In genomic region chr2:8540552-8541055, GRCh38 we compare ENCODE assay signal across 11 cellular contexts.
A peak's percentile ranks its signal among the peaks of the same experiment; 100 is the strongest.
DNase-seq lines count a peak whose midpoint lies in the region; ATAC-seq and TF ChIP-seq lines count a peak whose summit lies in the region.
"Had no signal": no experiment of that assay in that cellular context is flagged by ENCODE, and none has a peak within 500 bp of the region (broad histone marks: within the 10 kb centered on the region; RNA-seq: fewer than 3 reads in every experiment).

No MANE protein-coding gene starts in this region.

- H2BK15ac ChIP-seq in neuronal stem cell (ENCODE audit: low read length), result no peak overlapping the region

- no peaks in the 10 kb centered on the region for H3K79me1 ChIP-seq in neuronal stem cell (ENCODE audit: low read depth, low read length)

- TF ChIP-seq CTCF in 22Rv1 (IDR thresholded peaks at IDR 0.05) (no peak), DOHH2 (IDR thresholded peaks at IDR 0.05; ENCODE audit: low read depth, low read length, poor library complexity, severe bottlenecking) (no peak), adrenal gland (IDR thresholded peaks at IDR 0.05) (no peak)

- no peaks in the 10 kb centered on the region for H3K79me2 ChIP-seq in DOHH2 (ENCODE audit: control insufficient read depth, low read length)

- H3K27ac ChIP-seq in 22Rv1 (peak overlapping the region; percentile 70), DOHH2 (ENCODE audit: low read depth, low read length) (no peak overlapping the region), adrenal gland (peak overlapping the region in 3 of 5 donors; percentile 56 to 83 (median 67)), neuronal stem cell (replicated peaks; ENCODE audit: low read length) (no peak overlapping the region), substantia nigra (ENCODE audit: low read depth, low read length, poor library complexity, severe bottlenecking) (no peak overlapping the region)
- H3K27ac ChIP-seq: gastrocnemius medialis had no signal

- H4K20me1 ChIP-seq in DOHH2 (ENCODE audit: control insufficient read depth, insufficient read depth, low read depth, low read length), result no peaks in the 10 kb centered on the region

- H3K4me2 ChIP-seq in DOHH2 (ENCODE audit: low read length) (peak overlapping the region; percentile 70), neuronal stem cell (ENCODE audit: insufficient read depth, low read length, poor library complexity, severe bottlenecking) (no peak overlapping the region)

- no peak for TF ChIP-seq POLR2A in adrenal gland (IDR thresholded peaks at IDR 0.05)

- peak overlapping the region; percentile 60 for H2AK5ac ChIP-seq in neuronal stem cell (ENCODE audit: low read depth, low read length)

- no peak for ATAC-seq in HG02884 (IDR thresholded peaks at IDR 0.05; ENCODE audit: unreplicated experiment)
- ATAC-seq: gastrocnemius medialis had no signal

- DNase-seq in adrenal gland, result peak in 1 of 7 donors; percentile 6
- no peak for DNase-seq in neuronal stem cell (ENCODE audit: low spot score)
- no peak for DNase-seq in substantia nigra (lab: John Stamatoyannopoulos, UW)
- no peak for DNase-seq in activated effector memory CD4-positive, alpha-beta T cell treated with Interleukin-2 at 50 U/mL for 16 hours
- no peak for DNase-seq in stimulated activated CD4-positive, alpha-beta T cell treated with anti-CD3 and anti-CD28 coated beads, Interleukin-4, amount 100 ng/mL, for 24 hours
- DNase-seq: C1 segment of cervical spinal cord; effector CD8-positive, alpha-beta T cell had no signal

- H3K36me3 ChIP-seq in DOHH2 (ENCODE audit: control insufficient read depth, low read length) (no peaks in the 10 kb centered on the region), adrenal gland (replicated peaks in 1 of 2) (no peaks in the 10 kb centered on the region), neuronal stem cell (replicated peaks in 1 of 2; ENCODE audit: control insufficient read depth in 2 of 2, insufficient read depth in 2 of 2, low read length in 2 of 2) (no peaks in the 10 kb centered on the region)
- H3K36me3 ChIP-seq: gastrocnemius medialis had no signal

- H3K4me3 ChIP-seq in DOHH2 (ENCODE audit: low read length), result no peak overlapping the region
- H3K4me3 ChIP-seq in adrenal gland, result no peak overlapping the region
- H3K4me3 ChIP-seq in neuronal stem cell (ENCODE audit: low read length in 2 of 2), result no peak overlapping the region
- H3K4me3 ChIP-seq: gastrocnemius medialis had no signal

- H3F3A ChIP-seq in DOHH2 (ENCODE audit: control insufficient read depth, insufficient read depth), result 0 out of 2 replicates have a peak, but pooled peaks cover 4% of the 10 kb centered on the region

- peak overlapping the region; percentile 64 for H2AFZ ChIP-seq in neuronal stem cell (ENCODE audit: low read length)

- 88 to 95% (median 93%) methylated on average over 2 of the region's 2 CpGs for WGBS in adrenal gland, 4 donors
- WGBS in neuronal stem cell (ENCODE audit: extremely low coverage in 2 of 2, insufficient read length in 2 of 2, insufficient replicate concordance in 1 of 2), 2 donors, result no CpG with 5 or more reads among the region's 2 CpGs

- no peaks in the 10 kb centered on the region for H3K9me2 ChIP-seq in DOHH2 (replicated peaks; ENCODE audit: control insufficient read depth, low read length)

- peak overlapping the region; percentile 32 for H3K18ac ChIP-seq in neuronal stem cell (ENCODE audit: low read length)

- intact Hi-C loops in adrenal gland (cut with DNase I), result no loop called here

- peak overlapping the region; percentile 74 for H2BK120ac ChIP-seq in neuronal stem cell (ENCODE audit: low read depth, low read length)

- peaks cover 91% of the 10 kb centered on the region for H3K4me1 ChIP-seq in DOHH2 (ENCODE audit: control insufficient read depth, low read length)
- H3K4me1 ChIP-seq in adrenal gland (replicated peaks in 1 of 2), result peaks cover under 1 to 74% of the 10 kb centered on the region in 2 donors
- H3K4me1 ChIP-seq in neuronal stem cell (ENCODE audit: control insufficient read depth in 2 of 2, insufficient read depth in 1 of 2, low read depth in 1 of 2, low read length in 2 of 2), result peaks cover 3 to 7% of the 10 kb centered on the region in 2 donors

- H2BK12ac ChIP-seq in neuronal stem cell (ENCODE audit: low read length), result peak overlapping the region; percentile 33

- H2BK5ac ChIP-seq in neuronal stem cell (ENCODE audit: low read length), result no peak overlapping the region

- no peak overlapping the region for H3K14ac ChIP-seq in neuronal stem cell (ENCODE audit: low read length)

- no peak overlapping the region for H4K8ac ChIP-seq in neuronal stem cell (ENCODE audit: low read depth, low read length)

- H3K9me3 ChIP-seq in DOHH2 (ENCODE audit: control insufficient read depth, insufficient read depth, low read length), result no peaks in the 10 kb centered on the region
- H3K9me3 ChIP-seq in adrenal gland (replicated peaks in 1 of 3), result no peaks in the 10 kb centered on the region
- no peaks in the 10 kb centered on the region for H3K9me3 ChIP-seq in neuronal stem cell (replicated peaks in 1 of 2; ENCODE audit: control insufficient read depth in 2 of 2, insufficient read depth in 1 of 2, low read depth in 1 of 2, low read length in 2 of 2)
- H3K9me3 ChIP-seq: gastrocnemius medialis had no signal

- no peak overlapping the region for H3K9ac ChIP-seq in neuronal stem cell (ENCODE audit: low read depth, low read length, poor library complexity)

- no peak overlapping the region for H3K4ac ChIP-seq in neuronal stem cell (ENCODE audit: low read length)

- no peak overlapping the region for H4K91ac ChIP-seq in neuronal stem cell (ENCODE audit: low read depth, low read length, poor library complexity)

- no peaks in the 10 kb centered on the region for H3K27me3 ChIP-seq in DOHH2 (ENCODE audit: control insufficient read depth, low read length)
- H3K27me3 ChIP-seq in adrenal gland, result no peaks in the 10 kb centered on the region
- no peaks in the 10 kb centered on the region for H3K27me3 ChIP-seq in neuronal stem cell (ENCODE audit: control insufficient read depth in 3 of 3, insufficient read depth in 3 of 3, low read depth in 1 of 3, low read length in 3 of 3)
- H3K27me3 ChIP-seq: gastrocnemius medialis had no signal

- no peak overlapping the region for H3K23ac ChIP-seq in neuronal stem cell (ENCODE audit: low read depth, low read length, poor library complexity)

Comparison
In these comparisons a context has a peak if more than half of its experiments do, and no peak if none do; other contexts are left out.
1. H3K27ac ChIP-seq: peak in 22Rv1 (single experiment) and adrenal gland (3 of 5); none in DOHH2 (single experiment), neuronal stem cell (single experiment) and substantia nigra (single experiment).